23 cellular contexts compared by ENCODE assay signal in the genomic region with DNA sequence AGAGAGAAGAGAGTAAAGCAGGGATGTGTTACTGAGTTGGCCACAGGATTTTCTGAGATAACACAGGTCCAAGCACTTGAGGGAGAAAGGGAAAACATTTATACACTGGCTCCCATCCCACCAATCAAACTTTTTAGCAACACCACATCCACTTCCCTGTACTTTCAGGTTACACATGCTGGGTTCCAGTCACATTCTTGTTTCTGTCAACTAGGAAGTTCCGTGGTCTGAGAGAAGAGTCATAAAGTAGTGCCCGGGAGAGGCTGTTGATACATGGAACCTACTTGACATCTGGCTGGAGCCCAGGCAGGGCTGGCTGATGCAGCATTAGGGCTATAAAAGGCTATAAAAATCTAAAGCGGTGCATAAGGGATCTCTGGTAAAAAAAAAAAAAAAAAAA.
DNase-seq lines count a peak whose midpoint lies in the region; ATAC-seq lines count a peak whose summit lies in the region.
"Had no signal": no experiment of that assay in that cellular context is flagged by ENCODE, and none has a peak within 500 bp of the region (broad histone marks: within the 10 kb centered on the region; RNA-seq: fewer than 3 reads in every experiment).

No MANE protein-coding gene starts in this region.

- intact Hi-C loops in left cardiac atrium (cut with DNase I) = no loop called here

- H3K27me3 ChIP-seq in rectal smooth muscle tissue (ENCODE audit: control insufficient read depth, insufficient read depth, low read length) = no peaks in the 10 kb centered on the region
- H3K27me3 ChIP-seq: esophagus squamous epithelium, gastrocnemius medialis, ovary had no signal

- in situ Hi-C loops in KBM-7 (cut with MboI; ENCODE audit: low pct_unique_long_range_greater_than_20kb, low sequenced_read_pairs) = no loop called here

- DNase-seq in DMS 273 (lab: John Stamatoyannopoulos, UW; ENCODE audit: unreplicated experiment) (peak; percentile 23), DMS 273 treated with DMSO at 0.1 percent for 48 hours (lab: John Stamatoyannopoulos, UW) (no peak), NCI-H2029 (lab: John Stamatoyannopoulos, UW) (peak; percentile 81), left cardiac atrium (peak; percentile 31), KBM-7 (no peak)
- no peak for DNase-seq in activated naive CD4-positive, alpha-beta T cell treated with Interleukin-2 at 50 U/mL for 16 hours
- DNase-seq: activated CD4-positive, alpha-beta T cell treated with anti-CD3 and anti-CD28 coated beads, Interleukin-2, amount 50 U/mL, for 48 hours; activated CD8-positive, alpha-beta memory T cell treated with anti-CD3 and anti-CD28 coated beads, Interleukin-2, amount 50 U/mL, for 48 hours; activated naive CD8-positive, alpha-beta T cell treated with anti-CD3 and anti-CD28 coated beads, Interleukin-2, amount 10 ng/mL, durations not matched to agents 7 days and 5 days; CD8-positive, alpha-beta memory T cell; DND-41; effector memory CD8-positive, alpha-beta T cell; esophagus squamous epithelium; gastrocnemius medialis; naive thymus-derived CD8-positive, alpha-beta T cell; NCI-H1048; NCI-H2081; ovary; T1000 had no signal

- peaks cover 5% of the 10 kb centered on the region for H3K4me1 ChIP-seq in rectal smooth muscle tissue (ENCODE audit: control insufficient read depth, insufficient read depth, low read length)
- H3K4me1 ChIP-seq: esophagus squamous epithelium, gastrocnemius medialis had no signal

- no peaks in the 10 kb centered on the region for H3K36me3 ChIP-seq in rectal smooth muscle tissue (ENCODE audit: control insufficient read depth, insufficient read depth, low read length)
- H3K36me3 ChIP-seq: esophagus squamous epithelium, gastrocnemius medialis, ovary had no signal

- no peak overlapping the region for H3K9ac ChIP-seq in rectal smooth muscle tissue (ENCODE audit: low read length)

- ATAC-seq in left cardiac atrium (peak; percentile 63 to 85), GM19455 (IDR thresholded peaks at IDR 0.05; ENCODE audit: unreplicated experiment) (no peak)
- ATAC-seq: effector memory CD8-positive, alpha-beta T cell; gastrocnemius medialis; naive thymus-derived CD8-positive, alpha-beta T cell; WTC11 had no signal

- no peak overlapping the region for H3K4me3 ChIP-seq in rectal smooth muscle tissue (ENCODE audit: low read length)
- H3K4me3 ChIP-seq: esophagus squamous epithelium, gastrocnemius medialis, ovary had no signal

- H3K27ac ChIP-seq in rectal smooth muscle tissue (ENCODE audit: low read depth, low read length) = peak overlapping the region; percentile 51
- H3K27ac ChIP-seq: 22Rv1, esophagus squamous epithelium, gastrocnemius medialis, ovary had no signal

Comparison
In these comparisons a context has a peak if more than half of its experiments do, and no peak if none do; other contexts are left out.
1. DNase-seq: peak in DMS 273 (single experiment), NCI-H2029 (single experiment) and left cardiac atrium (single experiment); none in DMS 273 treated with DMSO at 0.1 percent for 48 hours (single experiment), KBM-7 (single experiment) and activated naive CD4-positive, alpha-beta T cell treated with Interleukin-2 at 50 U/mL for 16 hours (single experiment).